Comparison of ENCODE assay signal across 8 cellular contexts in genomic region chr1:35030338-35031102, GRCh38. TPM values are rescaled to one million over a fixed set of nuclear protein-coding genes. Genes with fewer than 3 reads are reported as not detected.
A peak's percentile ranks its signal among the peaks of the same experiment; 100 is the strongest.
DNase-seq lines count a peak whose midpoint lies in the region; ATAC-seq, FAIRE-seq and TF ChIP-seq lines count a peak whose summit lies in the region.

No MANE protein-coding gene starts in this region.

- H3K79me2 ChIP-seq in K562 (ENCODE audit: control insufficient read depth, insufficient read depth, low read length), result peaks cover 26% of the 10 kb centered on the region

- TF ChIP-seq EP300 in K562 (IDR thresholded peaks at IDR 0.05; ENCODE audit: low read length) (no peak), upper lobe of left lung (IDR thresholded peaks at IDR 0.05) (no peak)

- H3K27ac ChIP-seq in BLaER1 treated with 17β-estradiol and CSF1 and Interleukin-3, amounts not matched to agents 10 nM and 100 nM, result peak overlapping the region; percentile 69 to 94 (median 84)
- H3K27ac ChIP-seq in K562 (ENCODE audit: extremely low read depth, low read depth, low read length) (peak overlapping the region; percentile 88), upper lobe of left lung (peak overlapping the region; percentile 85 to 95 (median 88))

- CTCF ChIA-PET in K562 (lab: Yijun Ruan, JAX; ENCODE audit: low intra/inter-chr PET ratio), result no interaction called here

- H3K27me3 ChIP-seq in BLaER1 treated with 17β-estradiol and CSF1 and Interleukin-3, amounts not matched to agents 10 nM and 100 nM, result no peaks in the 10 kb centered on the region
- H3K27me3 ChIP-seq in K562 (ENCODE audit: control insufficient read depth in 2 of 2, insufficient read depth in 2 of 2, low read length in 2 of 2), result no peaks in the 10 kb centered on the region
- no peaks in the 10 kb centered on the region for H3K27me3 ChIP-seq in upper lobe of left lung

- peak overlapping the region; percentile 74 to 94 (median 84) for H3K9ac ChIP-seq in BLaER1 treated with 17β-estradiol and CSF1 and Interleukin-3, amounts not matched to agents 10 nM and 100 nM
- peak overlapping the region; percentile 89 to 90 for H3K9ac ChIP-seq in K562 (ENCODE audit: insufficient read depth in 1 of 2, low read depth in 2 of 2, low read length in 2 of 2)

- TF ChIP-seq RAD21 in K562 (CRISPR knock-in tag; conservative IDR thresholded peaks at IDR 0.05 in 1 of 2, IDR thresholded peaks at IDR 0.05 in 1 of 2), result no peak

- H3K4me3 ChIP-seq in BLaER1 treated with 17β-estradiol and CSF1 and Interleukin-3, amounts not matched to agents 10 nM and 100 nM, result peak overlapping the region; percentile 74 to 87 (median 80)
- H3K4me3 ChIP-seq in K562 (peak overlapping the region; percentile 61), lower leg skin (ENCODE audit: low read depth, poor library complexity, severe bottlenecking) (peak overlapping the region; percentile 61), upper lobe of left lung (peak overlapping the region; percentile 33 to 76 (median 67))

- no peaks in the 10 kb centered on the region for H3K9me1 ChIP-seq in K562 (ENCODE audit: control insufficient read depth, insufficient read depth, low read length)

- TF ChIP-seq CTCF in K562 (IDR thresholded peaks at IDR 0.05 in 2 of 3, conservative IDR thresholded peaks at IDR 0.05 in 1 of 3; ENCODE audit: insufficient read depth in 2 of 3, low read depth in 1 of 3, low read length in 3 of 3), result no peak
- TF ChIP-seq CTCF in lower leg skin (IDR thresholded peaks at IDR 0.05), result no peak
- no peak for TF ChIP-seq CTCF in upper lobe of left lung (IDR thresholded peaks at IDR 0.05)

- H3K9me3 ChIP-seq in BLaER1 treated with 17β-estradiol and CSF1 and Interleukin-3, amounts not matched to agents 10 nM and 100 nM (replicated peaks in 1 of 11), result peaks cover 19 to 28% (median 26%) of the 10 kb centered on the region in 11 experiments
- H3K9me3 ChIP-seq in K562 (replicated peaks; ENCODE audit: control insufficient read depth, insufficient read depth, low read depth, low read length) (peaks cover 15% of the 10 kb centered on the region), upper lobe of left lung (peaks cover 0 to 11% (median 0%) of the 10 kb centered on the region in 4 donors)

- H3K4me2 ChIP-seq in BLaER1 treated with 17β-estradiol and CSF1 and Interleukin-3, amounts not matched to agents 10 nM and 100 nM, result peak overlapping the region; percentile 79 to 98 (median 90)
- peak overlapping the region; percentile 93 for H3K4me2 ChIP-seq in K562 (ENCODE audit: insufficient read depth, low read length)

- ATAC-seq in K562 (peak; percentile 33; the same call in 2 of the 3 replicates), upper lobe of left lung (ENCODE audit: low FRiP score in 2 of 2) (peak in 1 of 2 donors; percentile 38), HG03159 (IDR thresholded peaks at IDR 0.05; ENCODE audit: unreplicated experiment) (no peak)

- intact Hi-C loops in K562 (cut with micrococcal nuclease), result loop anchor here (5.0 to 10.0 kb wide), 2 partner anchors 107 to 154 kb away; no protein-coding TSS in a partner anchor
- intact Hi-C loops in lower leg skin (cut with DNase I; ENCODE audit: low total_unique reads), result loop anchor here (5.0 kb wide), 1 partner anchor 173 kb away; the partner anchor contains the start of gene SMIM12

- TF ChIP-seq POLR2A in K562 (conservative IDR thresholded peaks at IDR 0.05) (no peak), lower leg skin (IDR thresholded peaks at IDR 0.05) (no peak), upper lobe of left lung (IDR thresholded peaks at IDR 0.05) (no peak)

- peak overlapping the region; percentile 99 for H2AFZ ChIP-seq in K562 (ENCODE audit: low read depth, low read length)

- in situ Hi-C loops in K562 (cut with MboI), result no loop called here

- peaks cover 11 to 19% (median 16%) of the 10 kb centered on the region in 10 experiments for H3K4me1 ChIP-seq in BLaER1 treated with 17β-estradiol and CSF1 and Interleukin-3, amounts not matched to agents 10 nM and 100 nM
- H3K4me1 ChIP-seq in K562 (replicated peaks in 1 of 2; ENCODE audit: control insufficient read depth in 2 of 2, insufficient read depth in 2 of 2, low read length in 2 of 2), result peaks cover 0 to 7% of the 10 kb centered on the region in 2 experiments; a peak in 3 of 5 replicates
- H3K4me1 ChIP-seq in upper lobe of left lung, result peaks cover 15 to 24% (median 20%) of the 10 kb centered on the region in 4 donors

- peak; percentile 25 for DNase-seq in KG1 (lab: John Stamatoyannopoulos, UW)
- peak in 1 of 4 experiments; percentile 24 for DNase-seq in K562 (ENCODE audit: extremely low read depth in 1 of 4, low spot score in 3 of 4)
- no peak for DNase-seq in lower leg skin (ENCODE audit: low spot score in 2 of 2)
- DNase-seq in upper lobe of left lung, result no peak
- no peak for DNase-seq in 8988T
- DNase-seq in NK-92 (lab: John Stamatoyannopoulos, UW; ENCODE audit: unreplicated experiment), result no peak

- FAIRE-seq in K562 (lab: Jason Lieb, UNC), result no peak

- BruUV-seq in K562 (replicated peaks; lab: Mats Ljungman, UMichigan), result no TSS peak

- 9% methylated on average over 11 of the region's 11 CpGs for WGBS in K562 (ENCODE audit: insufficient coverage, low coverage, missing lambda C conversion rate)
- 43 to 46% methylated on average over 11 of the region's 11 CpGs for WGBS in lower leg skin, 2 donors
- WGBS in upper lobe of left lung, 2 donors, result 41 to 43% methylated on average over 11 of the region's 11 CpGs

- H3K36me3 ChIP-seq in BLaER1 treated with 17β-estradiol and CSF1 and Interleukin-3, amounts not matched to agents 10 nM and 100 nM, result peaks cover 21 to 32% (median 26%) of the 10 kb centered on the region in 11 experiments
- peaks cover 21% of the 10 kb centered on the region for H3K36me3 ChIP-seq in K562 (ENCODE audit: control insufficient read depth, insufficient read depth, low read length)
- peaks cover 0 to 14% (median 0%) of the 10 kb centered on the region in 4 donors for H3K36me3 ChIP-seq in upper lobe of left lung

- H4K20me1 ChIP-seq in BLaER1 treated with 17β-estradiol and CSF1 and Interleukin-3, amounts not matched to agents 10 nM and 100 nM, result peaks cover 0 to 28% (median 0%) of the 10 kb centered on the region in 11 experiments; a peak in 4 of 22 replicates
- no peaks in the 10 kb centered on the region for H4K20me1 ChIP-seq in K562 (replicated peaks; ENCODE audit: control insufficient read depth, insufficient read depth, low read length)

- POLR2A ChIA-PET in K562 (lab: Yijun Ruan, JAX), result interaction anchor here (0.5 to 3.2 kb wide), 20 partner anchors 8 to 798 kb away, joined by 3 to 15 read pairs (median 4); partner anchors contain the start of genes SFPQ and TMEM35B

RNA-seq across cellular contexts. Expression of gene ZMYM6, which starts 1.2 kb away (rescaled TPM):
- total RNA-seq in K562 (2011; cell fraction: chromatin; rRNA removed; ENCODE audit: low replicate concordance), result 68.5 and 124 TPM in 2 replicates
- 42.4 and 49.6 TPM in 2 replicates for total RNA-seq in K562 (2011; cell fraction: nucleolus; rRNA removed)
- total RNA-seq in K562 (2011; cell fraction: nucleoplasm; rRNA removed), result 65.0 and 87.1 TPM in 2 replicates
- total RNA-seq in K562 (2014; rRNA removed), result 8.9 and 9.0 TPM in 2 replicates
- 19.7 and 20.8 TPM in 2 replicates for total RNA-seq in K562 (2014; rRNA removed; fragmentation: Illumina TruSeq; extraction: Trizol)
- total RNA-seq in K562 (2015; rRNA removed; fragmentation: Illumina TruSeq; extraction: Trizol), result 15.8 and 18.7 TPM in 2 replicates
- 19.3 and 21.4 TPM in 2 replicates for total RNA-seq in K562 (2021)
- polyA plus RNA-seq in K562 (2011; rRNA removed), result 19.6 and 22.6 TPM in 2 replicates
- 6.0 and 11.4 TPM in 2 replicates for polyA plus RNA-seq in K562 (2011; cell fraction: cytosol; rRNA removed)
- 48.1 and 49.8 TPM in 2 replicates for polyA plus RNA-seq in K562 (2011; cell fraction: nucleus; rRNA removed)
- 13.0 and 15.5 TPM in 2 replicates for polyA plus RNA-seq in K562 (2012)
- polyA plus RNA-seq in K562 (2014; fragmentation: Illumina TruSeq; extraction: Trizol), result 16.6 and 21.6 TPM in 2 replicates
- 10 to 100 TPM; 14.6 to 21.9 TPM for polyA plus RNA-seq in K562 (2014; fragmentation: Nextera tagmentation; extraction: Ambion mirVana)
- 15.8 TPM in 2 replicates for polyA plus RNA-seq in K562 (2014; rRNA removed)
- polyA minus RNA-seq in K562 (2011; rRNA and poly(A)+ RNA removed), result 20.9 and 33.6 TPM in 2 replicates
- 8.9 and 29.3 TPM in 2 replicates for polyA minus RNA-seq in K562 (2011; cell fraction: cytosol; rRNA and poly(A)+ RNA removed)
- polyA minus RNA-seq in K562 (2011; cell fraction: nucleus; rRNA and poly(A)+ RNA removed), result 33.1 and 54.0 TPM in 2 replicates
- 10 to 100 TPM; 10.1 to 17.1 (median 11.7) TPM for total RNA-seq in lower leg skin
- total RNA-seq in upper lobe of left lung, result 10 to 100 TPM; 10.8 to 27.9 (median 23.8) TPM

RNA-seq across cellular contexts. Expression of gene TMEM35B, which starts 45.4 kb away (rescaled TPM):
- 9.8 and 19.4 TPM in 2 replicates for total RNA-seq in K562 (2011; cell fraction: chromatin; rRNA removed; ENCODE audit: low replicate concordance)
- 37.8 and 41.2 TPM in 2 replicates for total RNA-seq in K562 (2011; cell fraction: nucleolus; rRNA removed)
- 37.2 and 43.2 TPM in 2 replicates for total RNA-seq in K562 (2011; cell fraction: nucleoplasm; rRNA removed)
- total RNA-seq in K562 (2014; rRNA removed), result 11.4 and 13.1 TPM in 2 replicates
- total RNA-seq in K562 (2014; rRNA removed; fragmentation: Illumina TruSeq; extraction: Trizol), result 18.9 and 19.8 TPM in 2 replicates
- 11.4 and 11.7 TPM in 2 replicates for total RNA-seq in K562 (2015; rRNA removed; fragmentation: Illumina TruSeq; extraction: Trizol)
- 15.6 and 17.3 TPM in 2 replicates for total RNA-seq in K562 (2021)
- 42.7 and 43.5 TPM in 2 replicates for polyA plus RNA-seq in K562 (2011; rRNA removed)
- polyA plus RNA-seq in K562 (2011; cell fraction: cytosol; rRNA removed), result 30.7 and 36.1 TPM in 2 replicates
- 15.2 and 18.2 TPM in 2 replicates for polyA plus RNA-seq in K562 (2011; cell fraction: nucleus; rRNA removed)
- polyA plus RNA-seq in K562 (2012), result 31.1 and 33.9 TPM in 2 replicates
- polyA plus RNA-seq in K562 (2014; fragmentation: Illumina TruSeq; extraction: Trizol), result 18.5 and 21.4 TPM in 2 replicates
- 100 to 1,000 TPM; 123 to 142 TPM for polyA plus RNA-seq in K562 (2014; fragmentation: Nextera tagmentation; extraction: Ambion mirVana)
- 21.6 and 21.8 TPM in 2 replicates for polyA plus RNA-seq in K562 (2014; rRNA removed)
- 15.9 and 16.5 TPM in 2 replicates for polyA minus RNA-seq in K562 (2011; rRNA and poly(A)+ RNA removed)
- polyA minus RNA-seq in K562 (2011; cell fraction: cytosol; rRNA and poly(A)+ RNA removed), result 3.9 and 13.7 TPM in 2 replicates
- polyA minus RNA-seq in K562 (2011; cell fraction: nucleus; rRNA and poly(A)+ RNA removed), result 3.7 and 4.2 TPM in 2 replicates
- 10 to 100 TPM in 2 of 4 donors, 1 to 10 TPM in 2; 8.9 to 16.0 (median 12.5) TPM for total RNA-seq in lower leg skin
- total RNA-seq in upper lobe of left lung, result 10 to 100 TPM in 5 of 6 donors, 1 to 10 TPM in 1; 8.4 to 49.9 (median 35.5) TPM

RNA-seq across cellular contexts. Expression of gene ZMYM1, which starts 48.7 kb away (rescaled TPM):
- 52.0 and 81.1 TPM in 2 replicates for total RNA-seq in K562 (2011; cell fraction: chromatin; rRNA removed; ENCODE audit: low replicate concordance)
- total RNA-seq in K562 (2011; cell fraction: nucleolus; rRNA removed), result 19.8 and 24.6 TPM in 2 replicates
- total RNA-seq in K562 (2011; cell fraction: nucleoplasm; rRNA removed), result 35.9 and 38.6 TPM in 2 replicates
- total RNA-seq in K562 (2014; rRNA removed) (8.0 and 10.6 TPM in 2 replicates), K562 (2014; rRNA removed; fragmentation: Illumina TruSeq; extraction: Trizol) (23.9 and 25.1 TPM in 2 replicates), K562 (2015; rRNA removed; fragmentation: Illumina TruSeq; extraction: Trizol) (20.5 and 24.5 TPM in 2 replicates), K562 (2021) (18.6 and 20.3 TPM in 2 replicates), lower leg skin (10 to 100 TPM in 2 of 4 donors, 1 to 10 TPM in 2; 6.2 to 11.7 (median 9.8) TPM), upper lobe of left lung (10 to 100 TPM in 4 of 6 donors, 1 to 10 TPM in 2; 6.3 to 16.6 (median 10.3) TPM)
- polyA plus RNA-seq in K562 (2011; rRNA removed) (25.4 and 27.0 TPM in 2 replicates), K562 (2014; fragmentation: Illumina TruSeq; extraction: Trizol) (12.2 and 15.8 TPM in 2 replicates), K562 (2014; fragmentation: Nextera tagmentation; extraction: Ambion mirVana) (10 to 100 TPM in 1 of 2 experiments, 1 to 10 TPM in 1; 8.8 to 14.2 TPM), K562 (2014; rRNA removed) (7.5 and 8.6 TPM in 2 replicates)
- polyA plus RNA-seq in K562 (2011; cell fraction: cytosol; rRNA removed), result 6.5 and 12.9 TPM in 2 replicates
- 21.6 and 24.5 TPM in 2 replicates for polyA plus RNA-seq in K562 (2011; cell fraction: nucleus; rRNA removed)
- polyA plus RNA-seq in K562 (2012), result 7.5 and 8.5 TPM in 2 replicates
- 63.3 and 94.2 TPM in 2 replicates for polyA minus RNA-seq in K562 (2011; rRNA and poly(A)+ RNA removed)
- 17.0 and 20.5 TPM in 2 replicates for polyA minus RNA-seq in K562 (2011; cell fraction: cytosol; rRNA and poly(A)+ RNA removed)
- polyA minus RNA-seq in K562 (2011; cell fraction: nucleus; rRNA and poly(A)+ RNA removed), result 7.1 and 24.3 TPM in 2 replicates
